Comparison of ENCODE assay signal across 9 cellular contexts in the genomic region with DNA sequence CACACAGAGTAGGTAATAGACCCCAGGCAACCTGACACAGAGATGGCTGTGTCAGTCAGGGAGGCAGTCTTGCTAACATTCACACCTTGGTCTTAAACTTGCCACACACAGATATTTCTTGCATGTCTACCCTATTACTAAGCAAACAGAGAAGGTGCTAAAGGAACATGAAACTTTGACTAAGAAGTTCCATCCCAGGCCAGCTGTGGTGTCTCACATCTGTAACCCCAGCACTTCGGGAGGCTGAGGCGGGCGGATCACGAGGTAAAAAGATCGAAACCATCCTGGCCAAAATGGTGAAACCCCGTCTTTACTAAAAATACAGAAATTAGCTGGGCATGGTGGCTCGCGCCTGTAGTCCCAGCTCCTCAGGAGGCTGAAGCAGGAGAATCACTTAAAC.
A peak's percentile ranks its signal among the peaks of the same experiment; 100 is the strongest.
DNase-seq lines count a peak whose midpoint lies in the region; ATAC-seq, FAIRE-seq and TF ChIP-seq lines count a peak whose summit lies in the region.
"Had no signal": no experiment of that assay in that cellular context is flagged by ENCODE, and none has a peak within 500 bp of the region (broad histone marks: within the 10 kb centered on the region; RNA-seq: fewer than 3 reads in every experiment).

No MANE protein-coding gene starts in this region.

- no peaks in the 10 kb centered on the region for H3K36me3 ChIP-seq in H7 (replicated peaks; ENCODE audit: control insufficient read depth, insufficient read depth, low read length)

- H3K27me3 Mint-ChIP-seq in type B pancreatic cell: no peaks in the 10 kb centered on the region

- peak; percentile 94 for ATAC-seq in GM19351 (IDR thresholded peaks at IDR 0.05; ENCODE audit: unreplicated experiment)
- ATAC-seq in HG03060 (IDR thresholded peaks at IDR 0.05; ENCODE audit: low read depth, unreplicated experiment): peak; percentile 90

- peak; percentile 77 for DNase-seq in activated CD8-positive, alpha-beta memory T cell treated with anti-CD3 and anti-CD28 coated beads for 24 hours
- DNase-seq in stimulated activated CD4-positive, alpha-beta T cell treated with anti-CD3 and anti-CD28 coated beads, TNF-alpha, amount 100 ng/mL, for 24 hours (ENCODE audit: low read depth in 3 of 3): peak; percentile 30 to 66 (median 52)
- DNase-seq in D721Med (ENCODE audit: insufficient read length, low spot score): no peak
- DNase-seq in H7: no peak
- DNase-seq in NAMALWA (ENCODE audit: low spot score): no peak
- DNase-seq in type B pancreatic cell (ENCODE audit: extremely low spot score, unreplicated experiment): no peak

- no peak for TF ChIP-seq CTCF in D721Med (IDR thresholded peaks at IDR 0.05; ENCODE audit: insufficient read depth, missing control alignments)
- TF ChIP-seq CTCF in type B pancreatic cell (conservative IDR thresholded peaks at IDR 0.05): no peak

- H3K9me3 Mint-ChIP-seq in type B pancreatic cell: no peaks in the 10 kb centered on the region

- H3K4me3 Mint-ChIP-seq in type B pancreatic cell: no peak overlapping the region
- H3K4me3 Mint-ChIP-seq: nephron had no signal

- H3K4me3 ChIP-seq in H7 (ENCODE audit: insufficient read depth, low read depth, low read length): no peak overlapping the region

- no peak overlapping the region for H3K27ac Mint-ChIP-seq in type B pancreatic cell

- H3K4me1 Mint-ChIP-seq in type B pancreatic cell (ENCODE audit: unreplicated experiment): peaks cover 35% of the 10 kb centered on the region

- H3K27me3 ChIP-seq in H7 (ENCODE audit: control insufficient read depth, insufficient read depth, low read length): no peaks in the 10 kb centered on the region

- no peak for FAIRE-seq in D721Med (lab: Jason Lieb, UNC)

- H3K36me3 Mint-ChIP-seq in type B pancreatic cell: no peaks in the 10 kb centered on the region

Comparison
In these comparisons a context has a peak if more than half of its experiments do, and no peak if none do; other contexts are left out.
1. DNase-seq: peak in activated CD8-positive, alpha-beta memory T cell treated with anti-CD3 and anti-CD28 coated beads for 24 hours (single experiment) and stimulated activated CD4-positive, alpha-beta T cell treated with anti-CD3 and anti-CD28 coated beads, TNF-alpha, amount 100 ng/mL, for 24 hours (3 of 3); none in D721Med (single experiment), H7 (single experiment), NAMALWA (single experiment) and type B pancreatic cell (single experiment).